In genomic region chr16:68084504-68085258, GRCh38 we compare ENCODE assay signal across 8 cellular contexts. TPM values are rescaled to one million over a fixed set of nuclear protein-coding genes. Genes with fewer than 3 reads are reported as not detected.
DNase-seq lines count a peak whose midpoint lies in the region; ATAC-seq and TF ChIP-seq lines count a peak whose summit lies in the region.

No MANE protein-coding gene starts in this region.

- peaks cover 0 to 12% of the 10 kb centered on the region in 2 donors for H3K36me3 Mint-ChIP-seq in CD4-positive, alpha-beta memory T cell

- peak; percentile 67 for ATAC-seq in GM19438 (IDR thresholded peaks at IDR 0.05; ENCODE audit: low read depth, unreplicated experiment)
- ATAC-seq in HG03571 (IDR thresholded peaks at IDR 0.05; ENCODE audit: unreplicated experiment) = peak; percentile 58

- peak overlapping the region; percentile 86 to 95 (median 91) for H3K27ac Mint-ChIP-seq in CD4-positive, alpha-beta memory T cell

- H3K4me1 Mint-ChIP-seq in CD4-positive, alpha-beta memory T cell = peaks cover 52 to 80% (median 65%) of the 10 kb centered on the region in 4 donors

- peak overlapping the region; percentile 82 for H3K9ac ChIP-seq in NT2/D1 (ENCODE audit: insufficient read length, low read depth)

- peak; percentile 76 to 88 (median 76) for DNase-seq in CD4-positive, alpha-beta memory T cell
- DNase-seq in NT2/D1 (ENCODE audit: low read depth, low spot score) = peak; percentile 81
- peak; percentile 67 for DNase-seq in activated T-cell treated with anti-CD3 and anti-CD28 coated beads for 4 hours
- no peak for DNase-seq in epithelial cell of proximal tubule (ENCODE audit: low read depth)
- DNase-seq in mucosa of gallbladder (ENCODE audit: low spot score) = peak; percentile 91
- peak; percentile 62 to 68 for DNase-seq in stimulated activated CD8-positive, alpha-beta memory T cell treated with anti-CD3 and anti-CD28 coated beads, Interleukin-4, amount 100 ng/mL, for 4 hours (ENCODE audit: low read depth in 2 of 2, low spot score in 1 of 2)

- H3K27me3 Mint-ChIP-seq in CD4-positive, alpha-beta memory T cell = no peaks in the 10 kb centered on the region

- H3K27ac ChIP-seq in CD4-positive, alpha-beta memory T cell (ENCODE audit: low read depth, low read length) = peak overlapping the region; percentile 89

- CTCF ChIA-PET in CD4-positive, alpha-beta memory T cell (lab: Charles Lee; ENCODE audit: partially characterized antibody) = interaction anchor here (0.6 to 6.3 kb wide), 20 partner anchors 8 to 523 kb away, joined by 3 to 83 read pairs (median 4); partner anchors contain the start of genes CTCF and DPEP2

- POLR2A ChIA-PET in CD4-positive, alpha-beta memory T cell (lab: Charles Lee; ENCODE audit: partially characterized antibody) = interaction anchor here (0.7 to 16.6 kb wide), 33 partner anchors 10 to 603 kb away, joined by 3 to 474 read pairs (median 4); partner anchors contain the start of genes ATP6V0D1, CTCF, DPEP2 and GFOD2

- no peaks in the 10 kb centered on the region for H3K9me3 Mint-ChIP-seq in CD4-positive, alpha-beta memory T cell

- intact Hi-C loops in CD4-positive, alpha-beta memory T cell (cut with micrococcal nuclease) = loop anchor here (1.0 to 5.0 kb wide), 10 partner anchors 10 to 522 kb away; partner anchors contain the start of genes ACD, CTCF, NUTF2 and PARD6A

- H3K4me3 ChIP-seq in CD4-positive, alpha-beta memory T cell (ENCODE audit: low read length in 2 of 2) = peak overlapping the region; percentile 79 to 86
- H3K4me3 ChIP-seq in NT2/D1 (ENCODE audit: insufficient read length, low read depth) (peak overlapping the region; percentile 75), epithelial cell of proximal tubule (ENCODE audit: low read depth, low read length) (peak overlapping the region; percentile 77)

- no peaks in the 10 kb centered on the region for H3K9me3 ChIP-seq in CD4-positive, alpha-beta memory T cell (ENCODE audit: control insufficient read depth in 1 of 2, low read length in 2 of 2)
- no peaks in the 10 kb centered on the region for H3K9me3 ChIP-seq in NT2/D1 (ENCODE audit: insufficient read depth, low read length)

- no peak for TF ChIP-seq CTCF in epithelial cell of proximal tubule (conservative IDR thresholded peaks at IDR 0.05; ENCODE audit: low read depth, low read length)

- H3K4me1 ChIP-seq in CD4-positive, alpha-beta memory T cell (ENCODE audit: insufficient read depth, low read length) = peaks cover 78% of the 10 kb centered on the region
- peaks cover 12% of the 10 kb centered on the region for H3K4me1 ChIP-seq in NT2/D1 (ENCODE audit: insufficient read depth, insufficient read length)

- no peaks in the 10 kb centered on the region for H3K36me3 ChIP-seq in CD4-positive, alpha-beta memory T cell (ENCODE audit: insufficient read depth, low read length)
- peaks cover 5% of the 10 kb centered on the region for H3K36me3 ChIP-seq in NT2/D1 (ENCODE audit: insufficient read depth, insufficient read length, low read length)

- H3K4me3 Mint-ChIP-seq in CD4-positive, alpha-beta memory T cell = peak overlapping the region; percentile 86 to 99 (median 90)

- H3K27me3 ChIP-seq in CD4-positive, alpha-beta memory T cell (ENCODE audit: insufficient read depth, low read length) = no peaks in the 10 kb centered on the region
- H3K27me3 ChIP-seq in NT2/D1 (ENCODE audit: insufficient read depth, insufficient read length) = no peaks in the 10 kb centered on the region

RNA-seq across cellular contexts. Expression of gene NFATC3, which starts 0.5 kb away (rescaled TPM):
- 100 to 1,000 TPM; 127 to 134 TPM for total RNA-seq in CD4-positive, alpha-beta memory T cell
- 10 to 100 TPM; 76.5 to 94.9 TPM for polyA plus RNA-seq in CD4-positive, alpha-beta memory T cell
- total RNA-seq in epithelial cell of proximal tubule (15.8 and 24.7 TPM in 2 replicates), mucosa of gallbladder (46.5 TPM)
